17 cellular contexts compared by ENCODE assay signal in the genomic region with DNA sequence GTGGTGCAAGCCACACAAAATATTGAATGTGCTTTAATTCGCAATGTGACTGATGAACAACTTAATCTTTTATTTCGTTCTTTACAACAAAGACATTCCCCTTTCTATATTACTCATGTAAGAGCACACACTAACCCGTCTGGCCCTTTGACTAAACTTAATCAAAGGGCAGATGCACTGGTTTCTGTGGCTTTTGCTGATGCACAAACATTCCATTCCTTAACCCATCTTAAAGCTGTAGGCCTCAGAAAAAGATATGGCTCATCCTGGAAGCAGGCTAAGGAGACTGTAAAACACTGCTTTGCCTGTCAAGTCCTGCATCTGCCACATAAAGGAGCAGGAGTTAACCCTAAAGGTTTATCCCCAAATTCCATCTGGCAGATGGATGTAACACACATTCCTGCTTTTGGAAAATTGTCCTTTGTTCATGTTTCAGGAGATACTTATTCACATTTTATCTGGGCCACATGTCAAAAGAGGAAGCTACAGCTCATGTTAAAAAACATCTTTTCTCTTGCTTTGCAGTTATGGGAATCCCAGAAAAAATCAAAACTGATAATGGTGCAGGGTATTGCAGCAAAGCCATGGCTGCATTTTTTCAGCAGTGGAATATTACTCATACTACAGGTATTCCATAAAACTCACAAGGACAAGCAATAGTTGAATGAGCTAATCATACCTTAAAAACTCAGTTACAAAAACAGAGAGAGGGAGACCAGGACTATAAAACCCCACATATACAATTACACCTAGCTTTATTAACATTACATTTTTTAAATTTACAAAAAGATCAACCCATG.
DNase-seq lines count a peak whose midpoint lies in the region; TF ChIP-seq lines count a peak whose summit lies in the region.
"Had no signal": no experiment of that assay in that cellular context is flagged by ENCODE, and none has a peak within 500 bp of the region (broad histone marks: within the 10 kb centered on the region; RNA-seq: fewer than 3 reads in every experiment).

No MANE protein-coding gene starts in this region.

- no peak overlapping the region for H3K23ac ChIP-seq in trophoblast cell (ENCODE audit: low read length)

- no peak overlapping the region for H3K18ac ChIP-seq in trophoblast cell (ENCODE audit: low read length)

- no peaks in the 10 kb centered on the region for H3K79me1 ChIP-seq in trophoblast cell (ENCODE audit: low read length)

- no peak for TF ChIP-seq CTCF in epithelial cell of proximal tubule (conservative IDR thresholded peaks at IDR 0.05; ENCODE audit: low read depth, low read length)

- WGBS in trophoblast cell (ENCODE audit: extremely low coverage, insufficient coverage, insufficient read length) = no CpG with 5 or more reads among the region's 3 CpGs

- no peak overlapping the region for H4K12ac ChIP-seq in trophoblast cell (ENCODE audit: low read depth, low read length)

- no peak overlapping the region for H2BK5ac ChIP-seq in trophoblast cell (ENCODE audit: low read depth, low read length, poor library complexity)

- no peaks in the 10 kb centered on the region for H3K79me2 ChIP-seq in trophoblast cell (ENCODE audit: control insufficient read depth, insufficient read depth, low read length, poor library complexity)

- H3K4me3 ChIP-seq in epithelial cell of proximal tubule (ENCODE audit: low read depth, low read length) (no peak overlapping the region), trophoblast cell (ENCODE audit: low read depth, low read length) (no peak overlapping the region)
- H3K4me3 ChIP-seq: esophagus muscularis mucosa, SJSA1, tibial nerve had no signal

- peaks cover 0 to 2% of the 10 kb centered on the region in 2 experiments for H3K36me3 ChIP-seq in trophoblast cell (ENCODE audit: control insufficient read depth in 1 of 2, insufficient read depth in 2 of 2, low read length in 2 of 2)
- H3K36me3 ChIP-seq: esophagus muscularis mucosa, SJSA1, tibial nerve had no signal

- H3K27me3 ChIP-seq in trophoblast cell (ENCODE audit: insufficient read depth, low read length) = no peaks in the 10 kb centered on the region
- H3K27me3 ChIP-seq: SJSA1, tibial nerve had no signal

- H2AFZ ChIP-seq in trophoblast cell (ENCODE audit: insufficient read depth, low read length, poor library complexity) = no peak overlapping the region

- no peak overlapping the region for H2BK12ac ChIP-seq in trophoblast cell (ENCODE audit: low read length)

- no peak overlapping the region for H3K4ac ChIP-seq in trophoblast cell (ENCODE audit: low read depth, low read length)

- no peak overlapping the region for H2AK5ac ChIP-seq in trophoblast cell (ENCODE audit: low read length)

- no peak overlapping the region for H4K91ac ChIP-seq in trophoblast cell (ENCODE audit: low read depth, low read length)

- H3K4me2 ChIP-seq in trophoblast cell (ENCODE audit: low read length) = no peak overlapping the region

- no peak overlapping the region for H3K14ac ChIP-seq in trophoblast cell (ENCODE audit: low read length)

- no peaks in the 10 kb centered on the region for H3K4me1 ChIP-seq in trophoblast cell (ENCODE audit: control insufficient read depth in 1 of 2, insufficient read depth in 2 of 2, low read length in 2 of 2)
- H3K4me1 ChIP-seq: esophagus muscularis mucosa, SJSA1, tibial nerve had no signal

- H3K9ac ChIP-seq in trophoblast cell (ENCODE audit: low read length) = no peak overlapping the region

- DNase-seq in HS-5 (ENCODE audit: low read depth) (peak; percentile 20), RPMI7951 (ENCODE audit: low read depth) (peak; percentile 6), epithelial cell of proximal tubule (ENCODE audit: low read depth) (peak; percentile 15), trophoblast cell (peak; percentile 54 to 86), NCI-H1694 (lab: John Stamatoyannopoulos, UW) (no peak), middle frontal gyrus (ENCODE audit: extremely low spot score, low spot score) (no peak), NCI-H2196 (lab: John Stamatoyannopoulos, UW; ENCODE audit: unreplicated experiment) (no peak)
- DNase-seq: activated CD4-positive, alpha-beta T cell treated with anti-CD3 and anti-CD28 coated beads, Interleukin-2, amount 10 ng/mL, durations not matched to agents 7 days and 5 days; activated naive CD4-positive, alpha-beta T cell treated with anti-CD3 and anti-CD28 coated beads, Interleukin-2, amount 10 ng/mL, durations not matched to agents 7 days and 5 days; activated T-cell treated with anti-CD3 and anti-CD28 coated beads for 4 hours; C1 segment of cervical spinal cord; mesenchymal stem cell; NCI-H446; stimulated activated CD4-positive, alpha-beta T cell treated with anti-CD3 and anti-CD28 coated beads, Interleukin-12 subunit alpha, Interleukin-12 subunit beta, amount 100 ng/mL, for 4 hours had no signal

- H2BK120ac ChIP-seq in trophoblast cell (ENCODE audit: insufficient read depth, low read length, poor library complexity) = no peak overlapping the region

- no peak overlapping the region for H4K8ac ChIP-seq in trophoblast cell (ENCODE audit: low read depth, low read length)

- no peak overlapping the region for H3K27ac ChIP-seq in trophoblast cell (ENCODE audit: low read depth, low read length)
- H3K27ac ChIP-seq: esophagus muscularis mucosa, SJSA1, tibial nerve had no signal

- H3K9me3 ChIP-seq in trophoblast cell (ENCODE audit: insufficient read depth, low read depth, low read length) = peaks cover 11% of the 10 kb centered on the region
- H3K9me3 ChIP-seq: SJSA1 had no signal

Comparison
In these comparisons a context has a peak if more than half of its experiments do, and no peak if none do; other contexts are left out.
1. DNase-seq: peak in HS-5 (single experiment), RPMI7951 (single experiment), epithelial cell of proximal tubule (single experiment) and trophoblast cell (2 of 2); none in NCI-H1694 (single experiment), middle frontal gyrus (single experiment) and NCI-H2196 (single experiment).